In genomic region chr3:182917134-182917533, GRCh38 we compare ENCODE assay signal across 25 cellular contexts.
"Had no signal": no experiment of that assay in that cellular context is flagged by ENCODE, and none has a peak within 500 bp of the region (broad histone marks: within the 10 kb centered on the region; RNA-seq: fewer than 3 reads in every experiment).

No MANE protein-coding gene starts in this region.

- H2AFZ ChIP-seq: neural progenitor cell had no signal

- H3K27me3 ChIP-seq: colonic mucosa, esophagus muscularis mucosa, foreskin keratinocyte, heart right ventricle, neural progenitor cell, sigmoid colon, suprapubic skin, transverse colon, upper lobe of right lung, uterus had no signal

- DNase-seq: colonic mucosa; effector CD8-positive, alpha-beta T cell; endodermal cell; foreskin keratinocyte; glutamatergic neuron; heart right ventricle; hippocampal formation; naive thymus-derived CD4-positive, alpha-beta T cell; right cardiac atrium; sigmoid colon; small intestine; stimulated activated CD4-positive, alpha-beta T cell treated with anti-CD3 and anti-CD28 coated beads, Interleukin-15, amount 100 ng/mL, for 24 hours; stimulated activated CD4-positive, alpha-beta T cell treated with anti-CD3 and anti-CD28 coated beads, Interleukin-4, amount 100 ng/mL, for 1 hour; stimulated activated CD8-positive, alpha-beta memory T cell treated with anti-CD3 and anti-CD28 coated beads, Interleukin-4, amount 100 ng/mL, for 48 hours; stimulated activated naive CD4-positive, alpha-beta T cell; stimulated activated naive CD8-positive, alpha-beta T cell treated with anti-CD3 and anti-CD28 coated beads, Interleukin-15, amount 100 ng/mL, for 72 hours; transverse colon; upper lobe of right lung; uterus had no signal

- H3K27ac ChIP-seq: colonic mucosa, epithelial cell of prostate, esophagus muscularis mucosa, foreskin keratinocyte, heart right ventricle, neural progenitor cell, prostate gland, sigmoid colon, suprapubic skin, transverse colon, upper lobe of right lung, uterus had no signal

- H3K4me2 ChIP-seq: neural progenitor cell had no signal

- H3K36me3 ChIP-seq: colonic mucosa, neural progenitor cell, prostate gland, uterus had no signal

- H3K4me3 ChIP-seq: colonic mucosa, esophagus muscularis mucosa, heart right ventricle, lung, neural progenitor cell, prostate gland, sigmoid colon, suprapubic skin, transverse colon, upper lobe of right lung, uterus had no signal

- H3K9ac ChIP-seq: neural progenitor cell had no signal

- H3K4me1 ChIP-seq: colonic mucosa, foreskin keratinocyte, prostate gland, suprapubic skin, upper lobe of right lung, uterus had no signal

- ATAC-seq: foreskin keratinocyte; naive thymus-derived CD4-positive, alpha-beta T cell; right cardiac atrium; stimulated activated naive CD8-positive, alpha-beta T cell treated with anti-CD3 and anti-CD28 coated beads, Interleukin-15, amount 100 ng/mL, for 72 hours; upper lobe of right lung had no signal

- H3K9me3 ChIP-seq: colonic mucosa, esophagus muscularis mucosa, heart right ventricle, prostate gland, sigmoid colon, suprapubic skin, transverse colon, upper lobe of right lung, uterus had no signal
